9 cellular contexts compared by ENCODE assay signal in genomic region chr6:136753624-136754023, GRCh38. TPM values are rescaled to one million over a fixed set of nuclear protein-coding genes. Genes with fewer than 3 reads are reported as not detected.
DNase-seq lines count a peak whose midpoint lies in the region; ATAC-seq and TF ChIP-seq lines count a peak whose summit lies in the region.
"Had no signal": no experiment of that assay in that cellular context is flagged by ENCODE, and none has a peak within 500 bp of the region (broad histone marks: within the 10 kb centered on the region; RNA-seq: fewer than 3 reads in every experiment).

No MANE protein-coding gene starts in this region.

- H3K4me3 ChIP-seq in neutrophil (ENCODE audit: low read depth in 1 of 2, low read length in 1 of 2): no peak overlapping the region
- no peak overlapping the region for H3K4me3 ChIP-seq in uterus

- no peaks in the 10 kb centered on the region for H3K9me3 ChIP-seq in neutrophil
- no peaks in the 10 kb centered on the region for H3K9me3 ChIP-seq in uterus

- intact Hi-C loops in uterus (cut with DNase I; ENCODE audit: low total_unique reads): no loop called here
- intact Hi-C loops in left ventricle myocardium superior (cut with micrococcal nuclease): no loop called here

- H3K4me1 ChIP-seq in neutrophil (ENCODE audit: control insufficient read depth in 1 of 2, insufficient read depth in 1 of 2, low read depth in 1 of 2, low read length in 1 of 2) (peaks cover 75 to 81% of the 10 kb centered on the region in 2 experiments), uterus (peaks cover 0 to 8% of the 10 kb centered on the region in 2 donors)

- TF ChIP-seq CTCF in neutrophil (IDR thresholded peaks at IDR 0.05) (no peak), uterus (IDR thresholded peaks at IDR 0.05) (no peak)

- ATAC-seq in left ventricle myocardium superior: no peak
- ATAC-seq: HCT116 had no signal

- H3K36me3 ChIP-seq in neutrophil (no peaks in the 10 kb centered on the region), uterus (no peaks in the 10 kb centered on the region)

- DNase-seq in activated gamma-delta T cell treated with Interleukin-2 at 50 U/mL for 16 hours (peak; percentile 47), activated gamma-delta T cell (lab: John Stamatoyannopoulos, UW) (no peak), SHP77 treated with DMSO at 0.1 percent for 48 hours (lab: John Stamatoyannopoulos, UW) (no peak), uterus (no peak), GM19240 (ENCODE audit: insufficient read length, low spot score) (no peak), left ventricle myocardium superior (no peak)
- DNase-seq in activated naive CD4-positive, alpha-beta T cell (lab: John Stamatoyannopoulos, UW): peak in 3 of 4 experiments; percentile 7 to 41 (median 24)

- H3K27ac ChIP-seq in neutrophil (peak overlapping the region; percentile 1), uterus (no peak overlapping the region)

- TF ChIP-seq POLR2A in uterus (IDR thresholded peaks at IDR 0.05): no peak

- H3K27me3 ChIP-seq in neutrophil: no peaks in the 10 kb centered on the region
- no peaks in the 10 kb centered on the region for H3K27me3 ChIP-seq in uterus

RNA-seq across cellular contexts. Expression of gene MAP3K5, which starts 38.7 kb away (rescaled TPM):
- 10 to 100 TPM in 2 of 4 donors, 1 to 10 TPM in 2; 9.5 to 67.1 (median 15.4) TPM for total RNA-seq in uterus
- total RNA-seq in left ventricle myocardium superior: 38.5 TPM

Comparison
In these comparisons a context has a peak if more than half of its experiments do, and no peak if none do; other contexts are left out.
1. DNase-seq: peak in activated gamma-delta T cell treated with Interleukin-2 at 50 U/mL for 16 hours (single experiment) and activated naive CD4-positive, alpha-beta T cell (3 of 4); none in activated gamma-delta T cell (single experiment), SHP77 treated with DMSO at 0.1 percent for 48 hours (single experiment), uterus (0 of 2), GM19240 (single experiment) and left ventricle myocardium superior (single experiment).